ENCODE assay signal across 1 cellular context in genomic region chr7:81725496-81726117, GRCh38.
TF ChIP-seq lines count a peak whose summit lies in the region.

No MANE protein-coding gene starts in this region.

TF ChIP-seq in SK-N-SH, 30 proteins besides CTCF, POLR2A, EP300 and RAD21 (continued from another document):
- TF ChIP-seq IRF3 (IDR thresholded peaks at IDR 0.05; ENCODE audit: low read depth, low read length) (no peak), USF1 (IDR thresholded peaks at IDR 0.05; ENCODE audit: borderline replicate concordance, low read depth) (peak; percentile 33; the same call in 1 of the 2 replicates), JUND (IDR thresholded peaks at IDR 0.05) (peak; percentile 85), POLR2AphosphoS5 (IDR thresholded peaks at IDR 0.05; ENCODE audit: low read depth, low read length) (peak; percentile 54; the same call in 1 of the 2 replicates), EZH2phosphoT487 (IDR thresholded peaks at IDR 0.05; ENCODE audit: borderline replicate concordance, low read depth) (no peak), SIN3A (IDR thresholded peaks at IDR 0.05; ENCODE audit: borderline replicate concordance, low read depth, low read length) (no peak), PBX3 (IDR thresholded peaks at IDR 0.05) (peak; percentile 82), CHD2 (IDR thresholded peaks at IDR 0.05; ENCODE audit: low read length, partially characterized antibody) (no peak)
